Comparison of ENCODE assay signal across 13 cellular contexts in genomic region chr7:30795161-30795943, GRCh38. TPM values are rescaled to one million over a fixed set of nuclear protein-coding genes. Genes with fewer than 3 reads are reported as not detected.
DNase-seq lines count a peak whose midpoint lies in the region; ATAC-seq and TF ChIP-seq lines count a peak whose summit lies in the region.
"Had no signal": no experiment of that assay in that cellular context is flagged by ENCODE, and none has a peak within 500 bp of the region (broad histone marks: within the 10 kb centered on the region; RNA-seq: fewer than 3 reads in every experiment).

No MANE protein-coding gene starts in this region.

- no peak for TF ChIP-seq CTCF in CD8-positive, alpha-beta T cell (IDR thresholded peaks at IDR 0.05)
- no peak for TF ChIP-seq CTCF in nephron progenitor cell (IDR thresholded peaks at IDR 0.05)
- no peak for TF ChIP-seq CTCF in suprapubic skin (IDR thresholded peaks at IDR 0.05)

- TF ChIP-seq POLR2A in suprapubic skin (IDR thresholded peaks at IDR 0.05) = no peak

- peaks cover 12% of the 10 kb centered on the region for H3K4me1 Mint-ChIP-seq in CD8-positive, alpha-beta T cell (ENCODE audit: low read depth)
- H3K4me1 Mint-ChIP-seq in activated T-helper 17 cell treated with anti-CD3 and anti-CD28 coated beads, Interleukin-2, amount 50 U/mL, for 72 hours = peaks cover 6% of the 10 kb centered on the region
- peaks cover 60% of the 10 kb centered on the region for H3K4me1 Mint-ChIP-seq in nephron progenitor cell
- H3K4me1 Mint-ChIP-seq: activated naive CD4-positive, alpha-beta T cell treated with anti-CD3 and anti-CD28 coated beads, Interleukin-2, amount 50 U/mL, for 24 hours had no signal

- H3K36me3 Mint-ChIP-seq in CD8-positive, alpha-beta T cell = no peaks in the 10 kb centered on the region
- H3K36me3 Mint-ChIP-seq in activated T-helper 17 cell treated with anti-CD3 and anti-CD28 coated beads, Interleukin-2, amount 50 U/mL, for 72 hours (ENCODE audit: low read depth) = no peaks in the 10 kb centered on the region
- peaks cover 12% of the 10 kb centered on the region for H3K36me3 Mint-ChIP-seq in nephron progenitor cell (ENCODE audit: low read depth)
- H3K36me3 Mint-ChIP-seq: activated naive CD4-positive, alpha-beta T cell treated with anti-CD3 and anti-CD28 coated beads, Interleukin-2, amount 50 U/mL, for 24 hours had no signal

- CTCF ChIA-PET in CD8-positive, alpha-beta T cell (lab: Charles Lee) = interaction anchor here (1.7 kb wide), 1 partner anchor 327 kb away, joined by 3 read pairs; no protein-coding TSS in a partner anchor

- no peaks in the 10 kb centered on the region for H3K27me3 ChIP-seq in CD8-positive, alpha-beta T cell (ENCODE audit: insufficient read depth, low read length)
- no peaks in the 10 kb centered on the region for H3K27me3 ChIP-seq in suprapubic skin
- H3K27me3 ChIP-seq: Peyer's patch had no signal

- H3K4me3 ChIP-seq in CD8-positive, alpha-beta T cell (ENCODE audit: low read depth, low read length) = no peak overlapping the region
- H3K4me3 ChIP-seq in suprapubic skin = no peak overlapping the region
- H3K4me3 ChIP-seq: Peyer's patch had no signal

- intact Hi-C loops in CD8-positive, alpha-beta T cell (cut with DNase I, micrococcal nuclease) = no loop called here

- DNase-seq in CD8-positive, alpha-beta T cell = no peak
- DNase-seq in nephron progenitor cell = peak; percentile 36
- no peak for DNase-seq in GM19238 (ENCODE audit: insufficient read length, low spot score)
- DNase-seq in suprapubic skin (ENCODE audit: low spot score in 2 of 2) = no peak
- DNase-seq in NCI-H524 (lab: John Stamatoyannopoulos, UW) = no peak
- no peak for DNase-seq in activated T-cell treated with anti-CD3 and anti-CD28 coated beads, Interleukin-2, amount 50 U/mL, for 48 hours
- DNase-seq: COR-L47, NCI-H187 treated with DMSO at 0.1 percent for 48 hours, Peyer's patch had no signal

- no peak for ATAC-seq in CD8-positive, alpha-beta T cell
- ATAC-seq in GM21447 (IDR thresholded peaks at IDR 0.05; ENCODE audit: unreplicated experiment) = peak; percentile 11
- no peak for ATAC-seq in activated T-helper 17 cell treated with anti-CD3 and anti-CD28 coated beads, Interleukin-2, amount 50 U/mL, for 72 hours (replicated peaks)

- H3K27ac Mint-ChIP-seq in CD8-positive, alpha-beta T cell = peak overlapping the region; percentile 15
- H3K27ac Mint-ChIP-seq in activated T-helper 17 cell treated with anti-CD3 and anti-CD28 coated beads, Interleukin-2, amount 50 U/mL, for 72 hours = peak overlapping the region; percentile 69
- peak overlapping the region; percentile 58 for H3K27ac Mint-ChIP-seq in nephron progenitor cell
- H3K27ac Mint-ChIP-seq: activated naive CD4-positive, alpha-beta T cell treated with anti-CD3 and anti-CD28 coated beads, Interleukin-2, amount 50 U/mL, for 24 hours; dendritic cell treated with granulocyte-macrophage colony-stimulating factor and Interleukin-4, amounts not matched to agents 40 ng/mL and 50 ng/mL, for 4 days had no signal

- no peaks in the 10 kb centered on the region for H3K9me3 ChIP-seq in CD8-positive, alpha-beta T cell (ENCODE audit: low read length)
- no peaks in the 10 kb centered on the region for H3K9me3 ChIP-seq in suprapubic skin
- H3K9me3 ChIP-seq: Peyer's patch had no signal

- no peaks in the 10 kb centered on the region for H3K36me3 ChIP-seq in CD8-positive, alpha-beta T cell (ENCODE audit: insufficient read depth, low read length)
- peaks cover 6% of the 10 kb centered on the region for H3K36me3 ChIP-seq in suprapubic skin
- H3K36me3 ChIP-seq: Peyer's patch had no signal

- no peak overlapping the region for H3K27ac ChIP-seq in CD8-positive, alpha-beta T cell (ENCODE audit: low read depth, low read length)
- no peak overlapping the region for H3K27ac ChIP-seq in suprapubic skin

- H3K4me3 Mint-ChIP-seq in CD8-positive, alpha-beta T cell = no peak overlapping the region
- H3K4me3 Mint-ChIP-seq in activated T-helper 17 cell treated with anti-CD3 and anti-CD28 coated beads, Interleukin-2, amount 50 U/mL, for 72 hours = no peak overlapping the region
- no peak overlapping the region for H3K4me3 Mint-ChIP-seq in nephron progenitor cell
- H3K4me3 Mint-ChIP-seq: activated naive CD4-positive, alpha-beta T cell treated with anti-CD3 and anti-CD28 coated beads, Interleukin-2, amount 50 U/mL, for 24 hours; dendritic cell treated with granulocyte-macrophage colony-stimulating factor and Interleukin-4, amounts not matched to agents 40 ng/mL and 50 ng/mL, for 4 days had no signal

- no peak for TF ChIP-seq EP300 in suprapubic skin (IDR thresholded peaks at IDR 0.05)

- no peaks in the 10 kb centered on the region for H3K9me3 Mint-ChIP-seq in CD8-positive, alpha-beta T cell
- H3K9me3 Mint-ChIP-seq in activated T-helper 17 cell treated with anti-CD3 and anti-CD28 coated beads, Interleukin-2, amount 50 U/mL, for 72 hours = no peaks in the 10 kb centered on the region
- H3K9me3 Mint-ChIP-seq in nephron progenitor cell = no peaks in the 10 kb centered on the region
- H3K9me3 Mint-ChIP-seq: activated naive CD4-positive, alpha-beta T cell treated with anti-CD3 and anti-CD28 coated beads, Interleukin-2, amount 50 U/mL, for 24 hours; dendritic cell treated with granulocyte-macrophage colony-stimulating factor and Interleukin-4, amounts not matched to agents 40 ng/mL and 50 ng/mL, for 4 days had no signal

- WGBS in suprapubic skin = 63% methylated on average over 2 of the region's 2 CpGs

- no peaks in the 10 kb centered on the region for H3K27me3 Mint-ChIP-seq in CD8-positive, alpha-beta T cell (ENCODE audit: low read depth)
- H3K27me3 Mint-ChIP-seq in activated T-helper 17 cell treated with anti-CD3 and anti-CD28 coated beads, Interleukin-2, amount 50 U/mL, for 72 hours = no peaks in the 10 kb centered on the region
- H3K27me3 Mint-ChIP-seq in nephron progenitor cell (ENCODE audit: low read depth, poor library complexity) = no peaks in the 10 kb centered on the region
- H3K27me3 Mint-ChIP-seq: activated naive CD4-positive, alpha-beta T cell treated with anti-CD3 and anti-CD28 coated beads, Interleukin-2, amount 50 U/mL, for 24 hours; dendritic cell treated with granulocyte-macrophage colony-stimulating factor and Interleukin-4, amounts not matched to agents 40 ng/mL and 50 ng/mL, for 4 days had no signal

- POLR2A ChIA-PET in CD8-positive, alpha-beta T cell (lab: Charles Lee) = interaction anchor here (0.6 kb wide), 1 partner anchor 11 kb away, joined by 4 read pairs; no protein-coding TSS in a partner anchor

- H3K4me1 ChIP-seq in CD8-positive, alpha-beta T cell (ENCODE audit: insufficient read depth, low read length) = peaks cover 15% of the 10 kb centered on the region
- peaks cover 11% of the 10 kb centered on the region for H3K4me1 ChIP-seq in suprapubic skin

RNA-seq across cellular contexts. Expression of gene MINDY4, which starts 24.1 kb away (rescaled TPM):
- total RNA-seq in CD8-positive, alpha-beta T cell = under 1 TPM; 0.33 to 0.46 TPM
- 1 to 10 TPM in 1 of 2 donors, under 1 TPM in 1; 0.74 to 1.4 TPM for total RNA-seq in activated T-helper 17 cell treated with anti-CD3 and anti-CD28 coated beads, Interleukin-2, amount 50 U/mL, for 72 hours
- total RNA-seq in suprapubic skin = 10 to 100 TPM in 1 of 4 donors, 1 to 10 TPM in 3; 4.6 to 10.5 (median 6.1) TPM

RNA-seq across cellular contexts. Expression of gene INMT, which starts 43.4 kb away (rescaled TPM):
- total RNA-seq in CD8-positive, alpha-beta T cell = under 1 TPM in 1 of 2 experiments, not detected in 1; 0.14 TPM
- total RNA-seq in activated T-helper 17 cell treated with anti-CD3 and anti-CD28 coated beads, Interleukin-2, amount 50 U/mL, for 72 hours = under 1 TPM in 1 of 2 donors, not detected in 1; 0.21 TPM
- total RNA-seq in suprapubic skin = 1 to 10 TPM; 1.3 to 9.7 (median 4.2) TPM

Comparison
In these comparisons a context has a peak if more than half of its experiments do, and no peak if none do; other contexts are left out.
1. H3K27ac Mint-ChIP-seq: peak in every context shown above with its lines; median percentile 69 in activated T-helper 17 cell treated with anti-CD3 and anti-CD28 coated beads, Interleukin-2, amount 50 U/mL, for 72 hours; 58 in nephron progenitor cell; 15 in CD8-positive, alpha-beta T cell.